In the genomic region with DNA sequence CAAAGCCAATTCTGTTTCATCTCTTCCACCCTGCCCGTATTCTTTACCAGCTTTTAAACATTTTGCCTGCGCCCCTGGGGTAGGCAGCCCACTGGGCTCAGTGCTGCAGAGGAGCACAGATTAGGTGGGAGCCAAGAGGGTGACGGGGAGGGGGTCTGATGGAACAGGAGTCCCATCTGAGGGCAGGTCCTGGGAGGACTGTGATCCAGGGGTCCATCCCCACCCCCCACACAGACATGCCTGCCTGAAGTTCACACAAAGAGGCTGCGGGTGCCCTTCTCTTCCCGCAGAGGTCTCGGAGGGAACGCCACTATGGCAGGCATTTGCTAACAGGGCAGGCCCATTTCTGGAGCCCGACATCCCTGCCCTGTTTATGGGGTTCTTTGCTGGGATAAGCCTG, we compare ENCODE assay signal across 12 cellular contexts. TPM values are rescaled to one million over a fixed set of nuclear protein-coding genes. Genes with fewer than 3 reads are reported as not detected.
A peak's percentile ranks its signal among the peaks of the same experiment; 100 is the strongest.
DNase-seq lines count a peak whose midpoint lies in the region; ATAC-seq and TF ChIP-seq lines count a peak whose summit lies in the region.
"Had no signal": no experiment of that assay in that cellular context is flagged by ENCODE, and none has a peak within 500 bp of the region (broad histone marks: within the 10 kb centered on the region; RNA-seq: fewer than 3 reads in every experiment).

No MANE protein-coding gene starts in this region.

- CTCF ChIA-PET in CD4-positive, alpha-beta T cell (lab: Charles Lee) = no interaction called here

- H3K9me3 Mint-ChIP-seq in progenitor cell of endocrine pancreas (ENCODE audit: low read depth) = no peaks in the 10 kb centered on the region
- no peaks in the 10 kb centered on the region for H3K9me3 Mint-ChIP-seq in CD4-positive, alpha-beta T cell
- H3K9me3 Mint-ChIP-seq: activated naive CD8-positive, alpha-beta T cell treated with anti-CD3 and anti-CD28 coated beads, Interleukin-2, amount 10 ng/mL, durations not matched to agents 7 days and 5 days had no signal

- H3K27ac Mint-ChIP-seq in progenitor cell of endocrine pancreas = peak overlapping the region; percentile 46
- H3K27ac Mint-ChIP-seq in CD4-positive, alpha-beta T cell = no peak overlapping the region
- H3K27ac Mint-ChIP-seq: activated naive CD8-positive, alpha-beta T cell treated with anti-CD3 and anti-CD28 coated beads, Interleukin-2, amount 10 ng/mL, durations not matched to agents 7 days and 5 days had no signal

- ATAC-seq in left ventricle myocardium superior = no peak
- no peak for ATAC-seq in GM18502 (IDR thresholded peaks at IDR 0.05; ENCODE audit: poor library complexity, unreplicated experiment)
- ATAC-seq in CD4-positive, alpha-beta T cell (ENCODE audit: poor library complexity) = no peak

- H3K4me3 ChIP-seq in left ventricle myocardium inferior = no peak overlapping the region
- H3K4me3 ChIP-seq: right lobe of liver had no signal

- peaks cover 71% of the 10 kb centered on the region for H3K4me1 ChIP-seq in left ventricle myocardium inferior
- H3K4me1 ChIP-seq: Caco-2 had no signal

- H3K36me3 ChIP-seq in left ventricle myocardium inferior = peaks cover 21% of the 10 kb centered on the region
- H3K36me3 ChIP-seq: right lobe of liver had no signal

- TF ChIP-seq CTCF in left ventricle myocardium inferior (IDR thresholded peaks at IDR 0.05; ENCODE audit: borderline replicate concordance) (no peak), progenitor cell of endocrine pancreas (IDR thresholded peaks at IDR 0.05; ENCODE audit: unreplicated experiment) (no peak)
- no peak for TF ChIP-seq CTCF in CD4-positive, alpha-beta T cell (IDR thresholded peaks at IDR 0.05)

- H3K27me3 Mint-ChIP-seq in progenitor cell of endocrine pancreas = no peaks in the 10 kb centered on the region
- no peaks in the 10 kb centered on the region for H3K27me3 Mint-ChIP-seq in CD4-positive, alpha-beta T cell

- H3K4me3 Mint-ChIP-seq in progenitor cell of endocrine pancreas (ENCODE audit: low read depth) = no peak overlapping the region
- no peak overlapping the region for H3K4me3 Mint-ChIP-seq in CD4-positive, alpha-beta T cell
- H3K4me3 Mint-ChIP-seq: activated naive CD8-positive, alpha-beta T cell treated with anti-CD3 and anti-CD28 coated beads, Interleukin-2, amount 10 ng/mL, durations not matched to agents 7 days and 5 days had no signal

- no peaks in the 10 kb centered on the region for H3K9me3 ChIP-seq in left ventricle myocardium inferior (replicated peaks)
- H3K9me3 ChIP-seq in CD4-positive, alpha-beta T cell (ENCODE audit: control insufficient read depth, low read length) = no peaks in the 10 kb centered on the region
- H3K9me3 ChIP-seq: Caco-2, right lobe of liver had no signal

- H3K4me1 Mint-ChIP-seq in progenitor cell of endocrine pancreas (ENCODE audit: low read depth) = peaks cover 13% of the 10 kb centered on the region
- no peaks in the 10 kb centered on the region for H3K4me1 Mint-ChIP-seq in CD4-positive, alpha-beta T cell (ENCODE audit: low read depth)

- DNase-seq in cardiac septum (ENCODE audit: low spot score) (peak; percentile 69), left ventricle myocardium superior (no peak), left ventricle myocardium inferior (no peak), progenitor cell of endocrine pancreas (ENCODE audit: low spot score, unreplicated experiment) (no peak), NCI-H2171 (lab: John Stamatoyannopoulos, UW) (no peak), EL (no peak)
- no peak for DNase-seq in CD4-positive, alpha-beta T cell
- DNase-seq: activated naive CD8-positive, alpha-beta T cell treated with anti-CD3 and anti-CD28 coated beads, Interleukin-2, amount 10 ng/mL, durations not matched to agents 7 days and 5 days; Caco-2 had no signal

- intact Hi-C loops in cardiac septum (cut with DNase I) (no loop called here), left ventricle myocardium superior (cut with micrococcal nuclease) (no loop called here), left ventricle myocardium inferior (cut with micrococcal nuclease) (no loop called here)
- intact Hi-C loops in CD4-positive, alpha-beta T cell (cut with DNase I, micrococcal nuclease) = no loop called here

- H3K27ac ChIP-seq in left ventricle myocardium inferior (replicated peaks) = peak overlapping the region; percentile 81
- H3K27ac ChIP-seq in CD4-positive, alpha-beta T cell (ENCODE audit: low read depth, low read length) = no peak overlapping the region

- POLR2A ChIA-PET in CD4-positive, alpha-beta T cell (lab: Charles Lee) = no interaction called here

- H3K36me3 Mint-ChIP-seq in progenitor cell of endocrine pancreas (ENCODE audit: insufficient read depth) = peaks cover 11% of the 10 kb centered on the region
- H3K36me3 Mint-ChIP-seq in CD4-positive, alpha-beta T cell (ENCODE audit: low read depth) = no peaks in the 10 kb centered on the region
- H3K36me3 Mint-ChIP-seq: activated naive CD8-positive, alpha-beta T cell treated with anti-CD3 and anti-CD28 coated beads, Interleukin-2, amount 10 ng/mL, durations not matched to agents 7 days and 5 days had no signal

- H3K27me3 ChIP-seq in left ventricle myocardium inferior (ENCODE audit: low read depth) = no peaks in the 10 kb centered on the region
- H3K27me3 ChIP-seq in CD4-positive, alpha-beta T cell (ENCODE audit: control insufficient read depth, insufficient read depth, low read length) = no peaks in the 10 kb centered on the region
- H3K27me3 ChIP-seq: right lobe of liver had no signal

RNA-seq across cellular contexts. Expression of a gene that starts 12.7 kb away (rescaled TPM):
- total RNA-seq in cardiac septum = 16.4 TPM
- total RNA-seq in left ventricle myocardium superior = 14.0 TPM
- 12.4 TPM for total RNA-seq in left ventricle myocardium inferior
- total RNA-seq in progenitor cell of endocrine pancreas = 37.1 and 43.2 TPM in 2 replicates
- 1 to 10 TPM; 7.3 to 9.2 TPM for total RNA-seq in CD4-positive, alpha-beta T cell

RNA-seq across cellular contexts. Expression of a gene that starts 38.7 kb away (rescaled TPM):
- total RNA-seq in cardiac septum (12.4 TPM), left ventricle myocardium superior (11.2 TPM), left ventricle myocardium inferior (9.3 TPM), progenitor cell of endocrine pancreas (121 and 129 TPM in 2 replicates)
- total RNA-seq in CD4-positive, alpha-beta T cell = 10 to 100 TPM; 10.1 to 10.4 TPM

RNA-seq across cellular contexts. Expression of a gene that starts 52.3 kb away (rescaled TPM):
- not detected for total RNA-seq in cardiac septum
- not detected for total RNA-seq in left ventricle myocardium superior
- not detected for total RNA-seq in left ventricle myocardium inferior
- not detected in 2 replicates for total RNA-seq in progenitor cell of endocrine pancreas
- not detected for total RNA-seq in CD4-positive, alpha-beta T cell
- total RNA-seq: A673; activated naive CD8-positive, alpha-beta T cell treated with anti-CD3 and anti-CD28 coated beads, Interleukin-2, amount 10 ng/mL, durations not matched to agents 7 days and 5 days; Caco-2; right lobe of liver had no signal
